33 cellular contexts compared by ENCODE assay signal in genomic region chr7:97407106-97407505, GRCh38.
"Had no signal": no experiment of that assay in that cellular context is flagged by ENCODE, and none has a peak within 500 bp of the region (broad histone marks: within the 10 kb centered on the region; RNA-seq: fewer than 3 reads in every experiment).

No MANE protein-coding gene starts in this region.

- H3K9me3 ChIP-seq: adrenal gland, ascending aorta, body of pancreas, breast epithelium had no signal

- H3K27ac ChIP-seq: adrenal gland, ascending aorta, body of pancreas, brain microvascular endothelial cell, breast epithelium, cardiac muscle cell had no signal

- DNase-seq: activated effector memory CD4-positive, alpha-beta T cell treated with anti-CD3 and anti-CD28 coated beads, Interleukin-2, amount 50 U/mL, for 16 hours; activated effector memory CD4-positive, alpha-beta T cell treated with Interleukin-2 at 50 U/mL for 16 hours; activated gamma-delta T cell; activated gamma-delta T cell treated with Interleukin-2 at 50 U/mL for 16 hours; activated naive CD4-positive, alpha-beta T cell; activated naive CD4-positive, alpha-beta T cell treated with anti-CD3 and anti-CD28 coated beads for 36 hours; activated naive CD4-positive, alpha-beta T cell treated with anti-CD3 and anti-CD28 coated beads, Interleukin-2, amount 10 ng/mL, durations not matched to agents 7 days and 5 days; activated naive CD4-positive, alpha-beta T cell treated with anti-CD3 and anti-CD28 coated beads, Interleukin-2, amount 50 U/mL, for 16 hours; activated naive CD4-positive, alpha-beta T cell treated with Interleukin-2 at 50 U/mL for 16 hours; activated naive CD8-positive, alpha-beta T cell treated with anti-CD3 and anti-CD28 coated beads for 36 hours; activated naive CD8-positive, alpha-beta T cell treated with anti-CD3 and anti-CD28 coated beads, Interleukin-2, amount 10 ng/mL, durations not matched to agents 7 days and 5 days; activated naive CD8-positive, alpha-beta T cell treated with anti-CD3 and anti-CD28 coated beads, Interleukin-2, amount 50 U/mL, for 24 hours; activated T-cell treated with anti-CD3 and anti-CD28 coated beads, Interleukin-2, amount 50 U/mL, for 1 hour; activated T-cell treated with anti-CD3 and anti-CD28 coated beads, Interleukin-2, amount 50 U/mL, for 24 hours; activated T-cell treated with anti-CD3 and anti-CD28 coated beads, Interleukin-2, amount 50 U/mL, for 4 hours; activated T-cell treated with anti-CD3 and anti-CD28 coated beads, Interleukin-2, amount 50 U/mL, for 48 hours; activated T-cell treated with anti-CD3 and anti-CD28 coated beads, Interleukin-2, amount 50 U/mL, for 72 hours; adrenal gland; amniotic stem cell; amygdala; anterior cingulate cortex; aorta; body of pancreas; brain microvascular endothelial cell; caudate nucleus; cerebellar nuclear complex had no signal

- H3K4me1 ChIP-seq: adrenal gland, ascending aorta, body of pancreas, breast epithelium had no signal

- ATAC-seq: activated naive CD4-positive, alpha-beta T cell treated with anti-CD3 and anti-CD28 coated beads, Interleukin-2, amount 50 U/mL, for 72 hours; activated naive CD8-positive, alpha-beta T cell treated with anti-CD3 and anti-CD28 coated beads, Interleukin-2, amount 50 U/mL, for 24 hours; activated T-cell treated with anti-CD3 and anti-CD28 coated beads, Interleukin-2, amount 50 U/mL, for 4 hours; activated T-cell treated with anti-CD3 and anti-CD28 coated beads, Interleukin-2, amount 50 U/mL, for 72 hours; activated T-helper 17 cell treated with anti-CD3 and anti-CD28 coated beads, Interleukin-2, amount 50 U/mL, for 72 hours; body of pancreas had no signal

- H3K4me3 ChIP-seq: adrenal gland, ascending aorta, body of pancreas, breast epithelium, cardiac muscle cell had no signal

- H3K27me3 ChIP-seq: adrenal gland, ascending aorta, body of pancreas, brain microvascular endothelial cell, breast epithelium, cardiac muscle cell had no signal

- H3K36me3 ChIP-seq: adrenal gland, ascending aorta, brain microvascular endothelial cell, breast epithelium, cardiac muscle cell had no signal

- FAIRE-seq: astrocyte, bronchial epithelial cell had no signal
